In the genomic region with DNA sequence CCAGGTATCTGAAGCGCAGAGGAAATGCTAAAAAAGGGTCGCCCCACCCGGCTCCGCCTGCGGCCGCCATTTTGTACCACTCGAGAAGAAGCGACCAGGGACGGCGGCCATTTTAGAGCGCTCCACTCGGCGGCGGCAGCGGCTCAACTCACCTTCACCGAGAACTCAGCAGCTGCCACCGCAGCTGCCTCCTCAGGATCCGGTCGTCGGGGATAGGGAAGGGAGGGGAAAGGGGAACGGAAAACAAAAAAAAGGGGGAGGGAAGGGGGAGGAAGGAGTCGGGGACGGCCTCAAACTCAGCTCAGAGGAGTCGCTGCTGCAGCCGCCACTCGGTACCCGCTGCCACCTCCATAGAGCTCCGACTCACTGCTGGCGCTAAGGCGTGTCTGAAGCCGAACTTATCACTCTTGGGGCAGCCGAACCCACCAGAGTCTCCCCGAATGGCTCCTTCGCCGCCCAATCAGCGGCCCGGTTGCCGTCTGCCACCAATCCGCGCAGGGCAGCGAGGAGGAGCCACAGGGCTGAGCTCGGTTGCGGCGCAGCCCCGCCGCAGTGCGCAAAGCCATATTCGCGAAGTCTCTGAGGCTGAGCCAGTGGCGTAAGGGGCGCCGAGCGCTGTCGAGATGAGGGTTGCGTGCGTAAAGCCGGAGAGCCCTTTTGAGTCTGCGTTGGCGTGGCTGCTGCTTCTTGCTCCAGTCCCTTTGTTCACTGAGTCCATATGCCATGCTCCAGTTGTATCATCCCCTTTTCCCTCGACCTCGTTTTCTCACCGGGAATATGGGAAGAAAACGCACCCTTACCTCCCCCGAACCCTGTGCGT, we compare ENCODE assay signal across 8 cellular contexts. TPM values are rescaled to one million over a fixed set of nuclear protein-coding genes. Genes with fewer than 3 reads are reported as not detected.
DNase-seq lines count a peak whose midpoint lies in the region; ATAC-seq and TF ChIP-seq lines count a peak whose summit lies in the region.

EIF4G2 (minus strand) TSS at position 374 of the 820 bp plus-strand sequence.

- intact Hi-C loops in activated T-helper 2 cell treated with anti-CD3 and anti-CD28 coated beads, Interferon-gamma antibody, Interleukin-2, Interleukin-4, amounts not matched to agents 10 μg/mL and 5 μg/mL and 100 μg/mL, durations not matched to agents 14 hours and 24 hours and 36 hours (cut with micrococcal nuclease), result loop anchor here (1.0 to 5.0 kb wide), 6 partner anchors 49 to 1034 kb away; partner anchors contain the start of genes AMPD3 and CTR9
- intact Hi-C loops in natural killer cell (cut with micrococcal nuclease), result loop anchor here (1.0 to 10.0 kb wide), 4 partner anchors 50 to 1034 kb away; partner anchors contain the start of genes CTR9, USP47 and ZBED5

- peaks cover 33% of the 10 kb centered on the region for H3K4me1 Mint-ChIP-seq in activated T-helper 2 cell treated with anti-CD3 and anti-CD28 coated beads, Interferon-gamma antibody, Interleukin-2, Interleukin-4, amounts not matched to agents 10 μg/mL and 5 μg/mL and 100 μg/mL, durations not matched to agents 14 hours and 24 hours and 36 hours (ENCODE audit: low read depth)
- peaks cover 42 to 47% of the 10 kb centered on the region in 2 donors for H3K4me1 Mint-ChIP-seq in natural killer cell

- H3K9me3 ChIP-seq in RWPE2 (ENCODE audit: severe bottlenecking), result no peaks in the 10 kb centered on the region

- peak; percentile 99 for DNase-seq in EH (ENCODE audit: low read depth)
- DNase-seq in H4 (ENCODE audit: low spot score), result peak; percentile 99
- peak; percentile 98 for DNase-seq in LoVo (ENCODE audit: low spot score)
- DNase-seq in RWPE2 (ENCODE audit: low spot score), result peak; percentile 98
- DNase-seq in activated T-helper 2 cell treated with anti-CD3 and anti-CD28 coated beads, Interferon-gamma antibody, Interleukin-2, Interleukin-4, amounts not matched to agents 10 μg/mL and 5 μg/mL and 100 μg/mL, durations not matched to agents 14 hours and 24 hours and 36 hours (ENCODE audit: low spot score), result peak; percentile 98
- peak; percentile 98 for DNase-seq in fibroblast of mammary gland (ENCODE audit: low read depth)
- peak; percentile 98 for DNase-seq in natural killer cell
- peak; percentile 98 for DNase-seq in stimulated activated naive CD4-positive, alpha-beta T cell treated with Interleukin-2 at 50 U/mL for 16 hours (lab: John Stamatoyannopoulos, UW)

- peak within 1 kb of the TSS; percentile 90 for H3K27ac ChIP-seq in RWPE2 (ENCODE audit: poor library complexity, severe bottlenecking)

- H3K27ac Mint-ChIP-seq in activated T-helper 2 cell treated with anti-CD3 and anti-CD28 coated beads, Interferon-gamma antibody, Interleukin-2, Interleukin-4, amounts not matched to agents 10 μg/mL and 5 μg/mL and 100 μg/mL, durations not matched to agents 14 hours and 24 hours and 36 hours, result peak within 1 kb of the TSS; percentile 98
- H3K27ac Mint-ChIP-seq in natural killer cell, result peak within 1 kb of the TSS; percentile 94 to 95

- no peaks in the 10 kb centered on the region for H3K9me3 Mint-ChIP-seq in activated T-helper 2 cell treated with anti-CD3 and anti-CD28 coated beads, Interferon-gamma antibody, Interleukin-2, Interleukin-4, amounts not matched to agents 10 μg/mL and 5 μg/mL and 100 μg/mL, durations not matched to agents 14 hours and 24 hours and 36 hours
- H3K9me3 Mint-ChIP-seq in natural killer cell, result no peaks in the 10 kb centered on the region

- H3K4me3 ChIP-seq in RWPE2 (ENCODE audit: severe bottlenecking), result peak within 1 kb of the TSS; percentile 93
- H3K4me3 ChIP-seq in fibroblast of mammary gland (ENCODE audit: control insufficient read depth, low read depth, low read length), result peak within 1 kb of the TSS; percentile 96

- no peaks in the 10 kb centered on the region for H3K27me3 ChIP-seq in RWPE2 (ENCODE audit: insufficient read depth, poor library complexity, severe bottlenecking)

- H3K27me3 Mint-ChIP-seq in activated T-helper 2 cell treated with anti-CD3 and anti-CD28 coated beads, Interferon-gamma antibody, Interleukin-2, Interleukin-4, amounts not matched to agents 10 μg/mL and 5 μg/mL and 100 μg/mL, durations not matched to agents 14 hours and 24 hours and 36 hours (ENCODE audit: low read depth), result peaks cover 2% of the 10 kb centered on the region
- H3K27me3 Mint-ChIP-seq in natural killer cell (ENCODE audit: low read depth in 2 of 2), result peaks cover 3 to 15% of the 10 kb centered on the region in 2 donors

- peaks cover 51% of the 10 kb centered on the region for H3K36me3 Mint-ChIP-seq in activated T-helper 2 cell treated with anti-CD3 and anti-CD28 coated beads, Interferon-gamma antibody, Interleukin-2, Interleukin-4, amounts not matched to agents 10 μg/mL and 5 μg/mL and 100 μg/mL, durations not matched to agents 14 hours and 24 hours and 36 hours (ENCODE audit: low read depth)
- peaks cover 12% of the 10 kb centered on the region for H3K36me3 Mint-ChIP-seq in natural killer cell

- TF ChIP-seq CTCF in RWPE2 (IDR thresholded peaks at IDR 0.05; ENCODE audit: poor library complexity, severe bottlenecking) (no peak), fibroblast of mammary gland (conservative IDR thresholded peaks at IDR 0.05; ENCODE audit: control insufficient read depth, insufficient read depth, low read depth, low read length) (no peak), natural killer cell (IDR thresholded peaks at IDR 0.05) (no peak)

- H3K4me1 ChIP-seq in RWPE2 (ENCODE audit: insufficient read depth, poor library complexity, severe bottlenecking), result peaks cover 14% of the 10 kb centered on the region

- peak within 1 kb of the TSS; percentile 94 for H3K4me3 Mint-ChIP-seq in activated T-helper 2 cell treated with anti-CD3 and anti-CD28 coated beads, Interferon-gamma antibody, Interleukin-2, Interleukin-4, amounts not matched to agents 10 μg/mL and 5 μg/mL and 100 μg/mL, durations not matched to agents 14 hours and 24 hours and 36 hours (ENCODE audit: low read depth)
- H3K4me3 Mint-ChIP-seq in natural killer cell, result peak within 1 kb of the TSS; percentile 97

- ATAC-seq in RWPE2 (ENCODE audit: low read depth), result peak; percentile 97
- ATAC-seq in natural killer cell, result peak; percentile 90 to 97 (median 92)

- peaks cover 46% of the 10 kb centered on the region for H3K36me3 ChIP-seq in RWPE2 (ENCODE audit: low read depth)

RNA-seq across cellular contexts. Expression of gene EIF4G2, which starts in this region (rescaled TPM):
- 728 and 827 TPM in 2 replicates for total RNA-seq in H4 (2014; rRNA removed; shearing (Covaris generic))
- 1,057 and 1,120 TPM in 2 replicates for total RNA-seq in activated T-helper 2 cell treated with anti-CD3 and anti-CD28 coated beads, Interferon-gamma antibody, Interleukin-2, Interleukin-4, amounts not matched to agents 10 μg/mL and 5 μg/mL and 100 μg/mL, durations not matched to agents 14 hours and 24 hours and 36 hours
- total RNA-seq in natural killer cell, result 100 to 1,000 TPM; 718 to 820 (median 751) TPM

Comparison
In these comparisons a context has a peak if more than half of its experiments do, and no peak if none do; other contexts are left out.
1. Peak in every context shown above with its lines: DNase-seq, ATAC-seq, H3K4me3 ChIP-seq and H3K27ac ChIP-seq.